In genomic region chr6:16624631-16625299, GRCh38 we compare ENCODE assay signal across 28 cellular contexts.
DNase-seq lines count a peak whose midpoint lies in the region; ATAC-seq and TF ChIP-seq lines count a peak whose summit lies in the region.
"Had no signal": no experiment of that assay in that cellular context is flagged by ENCODE, and none has a peak within 500 bp of the region (broad histone marks: within the 10 kb centered on the region; RNA-seq: fewer than 3 reads in every experiment).

No MANE protein-coding gene starts in this region.

- H3K27me3 Mint-ChIP-seq in brain: no peaks in the 10 kb centered on the region
- H3K27me3 Mint-ChIP-seq: activated CD4-positive, alpha-beta memory T cell treated with anti-CD3 and anti-CD28 coated beads for 36 hours; CD4-positive, alpha-beta T cell; stimulated activated naive CD8-positive, alpha-beta T cell treated with anti-CD3 and anti-CD28 coated beads, Interleukin-15, Interleukin-2, amounts not matched to agents 100 ng/mL and 50 ng/mL, for 24 hours had no signal

- peak; percentile 13 for ATAC-seq in Right ventricle myocardium superior (ENCODE audit: poor library complexity)
- no peak for ATAC-seq in activated naive CD4-positive, alpha-beta T cell treated with anti-CD3 and anti-CD28 coated beads, Interleukin-2, amount 50 U/mL, for 72 hours
- no peak for ATAC-seq in GM18520 (IDR thresholded peaks at IDR 0.05; ENCODE audit: unreplicated experiment)
- ATAC-seq: GM12878, HCT116, HepG2, left lung, right cardiac atrium had no signal

- H3K36me3 ChIP-seq in left ventricle myocardium inferior: no peaks in the 10 kb centered on the region
- H3K36me3 ChIP-seq: brain microvascular endothelial cell, left lung, neural progenitor cell had no signal

- no peak overlapping the region for H3K27ac ChIP-seq in left ventricle myocardium inferior (replicated peaks)
- H3K27ac ChIP-seq: neural progenitor cell, PC-9, testis had no signal

- H3K36me3 Mint-ChIP-seq in brain: peaks cover 24% of the 10 kb centered on the region
- H3K36me3 Mint-ChIP-seq in activated naive CD4-positive, alpha-beta T cell treated with anti-CD3 and anti-CD28 coated beads, Interleukin-2, amount 50 U/mL, for 72 hours: peaks cover 0 to 21% of the 10 kb centered on the region in 2 donors
- H3K36me3 Mint-ChIP-seq: neural progenitor cell had no signal

- H3K4me1 ChIP-seq in left ventricle myocardium inferior: peaks cover 23% of the 10 kb centered on the region
- H3K4me1 ChIP-seq: neural progenitor cell, testis had no signal

- intact Hi-C loops in Right ventricle myocardium superior (cut with DNase I) (no loop called here), left ventricle myocardium inferior (cut with micrococcal nuclease) (no loop called here)

- peaks cover 4% of the 10 kb centered on the region for H3K9me3 ChIP-seq in left ventricle myocardium inferior (replicated peaks)
- H3K9me3 ChIP-seq: left lung, testis had no signal

- H3K4me3 Mint-ChIP-seq in brain: peak overlapping the region in 1 of 5 experiments; percentile 50
- H3K4me3 Mint-ChIP-seq: activated CD4-positive, alpha-beta memory T cell treated with anti-CD3 and anti-CD28 coated beads for 36 hours; CD4-positive, alpha-beta T cell; neural progenitor cell; stimulated activated naive CD8-positive, alpha-beta T cell treated with anti-CD3 and anti-CD28 coated beads, Interleukin-15, Interleukin-2, amounts not matched to agents 100 ng/mL and 50 ng/mL, for 24 hours had no signal

- peaks cover 26% of the 10 kb centered on the region for H3K4me1 Mint-ChIP-seq in brain
- H3K4me1 Mint-ChIP-seq: neural progenitor cell had no signal

- H3K27me3 ChIP-seq in left ventricle myocardium inferior (ENCODE audit: low read depth): no peaks in the 10 kb centered on the region
- H3K27me3 ChIP-seq: brain microvascular endothelial cell, left lung, neural progenitor cell, testis had no signal

- DNase-seq in Right ventricle myocardium superior: no peak
- no peak for DNase-seq in left ventricle myocardium inferior
- peak; percentile 40 for DNase-seq in foreskin melanocyte
- no peak for DNase-seq in activated naive CD4-positive, alpha-beta T cell treated with anti-CD3 and anti-CD28 coated beads, Interleukin-2, amount 50 U/mL, for 72 hours (ENCODE audit: low spot score in 2 of 2)
- no peak for DNase-seq in NCI-H774 (lab: John Stamatoyannopoulos, UW)
- DNase-seq in AG20443 (ENCODE audit: low spot score): no peak
- DNase-seq: activated CD4-positive, alpha-beta memory T cell treated with anti-CD3 and anti-CD28 coated beads for 36 hours; activated CD4-positive, alpha-beta T cell treated with anti-CD3 and anti-CD28 coated beads for 1 hour; activated naive CD4-positive, alpha-beta T cell; CD4-positive, alpha-beta T cell; Karpas-422; left lung; mesendoderm; NCI-H1092; NCI-H1694; PC-9; right cardiac atrium; SHP77; stimulated activated CD4-positive, alpha-beta T cell treated with anti-CD3 and anti-CD28 coated beads, Interleukin-2, amount 100 ng/mL, for 24 hours; testis had no signal

- TF ChIP-seq CTCF in left ventricle myocardium inferior (IDR thresholded peaks at IDR 0.05; ENCODE audit: borderline replicate concordance) (no peak), brain (conservative IDR thresholded peaks at IDR 0.05) (no peak)

- H3K9me3 Mint-ChIP-seq in brain: peaks cover 0 to 11% (median 3%) of the 10 kb centered on the region in 5 experiments
- peaks cover 4 to 10% of the 10 kb centered on the region in 2 donors for H3K9me3 Mint-ChIP-seq in activated naive CD4-positive, alpha-beta T cell treated with anti-CD3 and anti-CD28 coated beads, Interleukin-2, amount 50 U/mL, for 72 hours
- H3K9me3 Mint-ChIP-seq: CD4-positive, alpha-beta T cell; neural progenitor cell; stimulated activated naive CD8-positive, alpha-beta T cell treated with anti-CD3 and anti-CD28 coated beads, Interleukin-15, Interleukin-2, amounts not matched to agents 100 ng/mL and 50 ng/mL, for 24 hours had no signal

- peak overlapping the region in 3 of 5 experiments; percentile 14 to 74 (median 38) for H3K27ac Mint-ChIP-seq in brain
- H3K27ac Mint-ChIP-seq in activated naive CD4-positive, alpha-beta T cell treated with anti-CD3 and anti-CD28 coated beads, Interleukin-2, amount 50 U/mL, for 72 hours: no peak overlapping the region
- H3K27ac Mint-ChIP-seq: activated CD4-positive, alpha-beta memory T cell treated with anti-CD3 and anti-CD28 coated beads for 36 hours; CD4-positive, alpha-beta T cell; neural progenitor cell; stimulated activated naive CD8-positive, alpha-beta T cell treated with anti-CD3 and anti-CD28 coated beads, Interleukin-15, Interleukin-2, amounts not matched to agents 100 ng/mL and 50 ng/mL, for 24 hours had no signal

- no peak overlapping the region for H3K4me3 ChIP-seq in left ventricle myocardium inferior
- H3K4me3 ChIP-seq: GM12878, left lung, neural progenitor cell, PC-9, testis had no signal

Comparison
In these comparisons a context has a peak if more than half of its experiments do, and no peak if none do; other contexts are left out.
1. H3K27ac Mint-ChIP-seq: peak in brain (3 of 5); none in activated naive CD4-positive, alpha-beta T cell treated with anti-CD3 and anti-CD28 coated beads, Interleukin-2, amount 50 U/mL, for 72 hours (0 of 2).